ENCODE assay signal across 1 cellular context in genomic region chr17:43333438-43333943, GRCh38.
TF ChIP-seq lines count a peak whose summit lies in the region.

No MANE protein-coding gene starts in this region.

TF ChIP-seq in WTC11, 78 proteins besides CTCF, POLR2A, EP300 and RAD21 (continued from another document):
- TF ChIP-seq, protein P1, sequence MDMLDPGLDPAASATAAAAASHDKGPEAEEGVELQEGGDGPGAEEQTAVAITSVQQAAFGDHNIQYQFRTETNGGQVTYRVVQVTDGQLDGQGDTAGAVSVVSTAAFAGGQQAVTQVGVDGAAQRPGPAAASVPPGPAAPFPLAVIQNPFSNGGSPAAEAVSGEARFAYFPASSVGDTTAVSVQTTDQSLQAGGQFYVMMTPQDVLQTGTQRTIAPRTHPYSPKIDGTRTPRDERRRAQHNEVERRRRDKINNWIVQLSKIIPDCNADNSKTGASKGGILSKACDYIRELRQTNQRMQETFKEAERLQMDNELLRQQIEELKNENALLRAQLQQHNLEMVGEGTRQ (CRISPR knock-in tag; IDR thresholded peaks at IDR 0.05): no peak
